19 cellular contexts compared by ENCODE assay signal in genomic region chr6:137230547-137230946, GRCh38. TPM values are rescaled to one million over a fixed set of nuclear protein-coding genes. Genes with fewer than 3 reads are reported as not detected.
DNase-seq lines count a peak whose midpoint lies in the region; ATAC-seq and FAIRE-seq lines count a peak whose summit lies in the region.
"Had no signal": no experiment of that assay in that cellular context is flagged by ENCODE, and none has a peak within 500 bp of the region (broad histone marks: within the 10 kb centered on the region; RNA-seq: fewer than 3 reads in every experiment).

No MANE protein-coding gene starts in this region.

- H3K36me3 Mint-ChIP-seq in T-cell (no peaks in the 10 kb centered on the region), memory B cell (no peaks in the 10 kb centered on the region)

- no peak overlapping the region for H3K4me3 ChIP-seq in BLaER1 treated with 17β-estradiol and CSF1 and Interleukin-3, amounts not matched to agents 10 nM and 100 nM
- H3K4me3 ChIP-seq: breast epithelium, MG63, SJSA1, uterus had no signal

- H3K4me3 Mint-ChIP-seq in T-cell (no peak overlapping the region), memory B cell (no peak overlapping the region)
- H3K4me3 Mint-ChIP-seq: activated T-helper 17 cell treated with anti-CD3 and anti-CD28 coated beads, Interleukin-2, amount 50 U/mL, for 72 hours had no signal

- no peak for ATAC-seq in T-cell (replicated peaks in 1 of 4)
- no peak for ATAC-seq in memory B cell (ENCODE audit: low read depth)
- ATAC-seq: activated T-helper 17 cell treated with anti-CD3 and anti-CD28 coated beads, Interleukin-2, amount 50 U/mL, for 72 hours; esophagus mucosa had no signal

- H3K9ac ChIP-seq in BLaER1 treated with 17β-estradiol and CSF1 and Interleukin-3, amounts not matched to agents 10 nM and 100 nM, result no peak overlapping the region

- DNase-seq in GM19239 (ENCODE audit: insufficient read length, low spot score), result no peak
- DNase-seq in T-cell, result peak in 1 of 34 experiments; percentile 11
- no peak for DNase-seq in memory B cell (ENCODE audit: low spot score in 2 of 2)
- DNase-seq in AG20443 (ENCODE audit: low spot score), result no peak
- no peak for DNase-seq in stimulated activated CD4-positive, alpha-beta T cell treated with anti-CD3 and anti-CD28 coated beads, Interleukin-15, amount 100 ng/mL, for 24 hours
- no peak for DNase-seq in RKO (ENCODE audit: low spot score)
- DNase-seq in GF-D8 (lab: John Stamatoyannopoulos, UW), result no peak
- DNase-seq: MG63; NCI-H2029 treated with DMSO at 0.1 percent for 48 hours; NCI-H510A; stimulated activated CD4-positive, alpha-beta T cell treated with anti-CD3 and anti-CD28 coated beads, Interleukin-2, amount 100 ng/mL, for 48 hours; uterus had no signal

- H3K9me3 Mint-ChIP-seq in T-cell (no peaks in the 10 kb centered on the region), memory B cell (no peaks in the 10 kb centered on the region)
- H3K9me3 Mint-ChIP-seq: activated T-helper 17 cell treated with anti-CD3 and anti-CD28 coated beads, Interleukin-2, amount 50 U/mL, for 72 hours had no signal

- CTCF ChIA-PET in T-cell (lab: Charles Lee), result no interaction called here

- peaks cover 52 to 99% (median 65%) of the 10 kb centered on the region in 10 experiments for H3K4me1 ChIP-seq in BLaER1 treated with 17β-estradiol and CSF1 and Interleukin-3, amounts not matched to agents 10 nM and 100 nM
- H3K4me1 ChIP-seq: uterus had no signal

- peaks cover 54 to 78% (median 70%) of the 10 kb centered on the region in 3 donors for H3K4me1 Mint-ChIP-seq in T-cell
- H3K4me1 Mint-ChIP-seq in memory B cell, result peaks cover 52% of the 10 kb centered on the region

- no peaks in the 10 kb centered on the region for H3K36me3 ChIP-seq in BLaER1 treated with 17β-estradiol and CSF1 and Interleukin-3, amounts not matched to agents 10 nM and 100 nM
- H3K36me3 ChIP-seq: breast epithelium, MG63, SJSA1, uterus had no signal

- peak; percentile 14 for FAIRE-seq in GM19239 (lab: Jason Lieb, UNC)

- peaks cover 0 to 8% (median 0%) of the 10 kb centered on the region in 11 experiments; a peak in 5 of 22 replicates for H3K9me3 ChIP-seq in BLaER1 treated with 17β-estradiol and CSF1 and Interleukin-3, amounts not matched to agents 10 nM and 100 nM (replicated peaks in 1 of 11)
- H3K9me3 ChIP-seq: breast epithelium, MG63, SJSA1, uterus had no signal

- no peaks in the 10 kb centered on the region for H4K20me1 ChIP-seq in BLaER1 treated with 17β-estradiol and CSF1 and Interleukin-3, amounts not matched to agents 10 nM and 100 nM

- POLR2A ChIA-PET in T-cell (lab: Charles Lee), result interaction anchor here in 1 of 2 donors (0.6 kb wide), 1 partner anchor 11 kb away, joined by 3 read pairs; no protein-coding TSS in a partner anchor

- H3K27ac ChIP-seq in BLaER1 treated with 17β-estradiol and CSF1 and Interleukin-3, amounts not matched to agents 10 nM and 100 nM, result peak overlapping the region in 7 of 11 experiments; percentile 6 to 84 (median 49); a peak in 9 of 22 replicates
- H3K27ac ChIP-seq: breast epithelium, SJSA1, uterus had no signal

- H3K27me3 ChIP-seq in BLaER1 treated with 17β-estradiol and CSF1 and Interleukin-3, amounts not matched to agents 10 nM and 100 nM, result no peaks in the 10 kb centered on the region
- H3K27me3 ChIP-seq: breast epithelium, MG63, SJSA1, uterus had no signal

- H3K4me2 ChIP-seq in BLaER1 treated with 17β-estradiol and CSF1 and Interleukin-3, amounts not matched to agents 10 nM and 100 nM, result peak overlapping the region in 8 of 11 experiments; percentile 6 to 94 (median 75); a peak in 14 of 22 replicates

- H3K27me3 Mint-ChIP-seq in T-cell, result no peaks in the 10 kb centered on the region
- H3K27me3 Mint-ChIP-seq in memory B cell, result no peaks in the 10 kb centered on the region
- H3K27me3 Mint-ChIP-seq: activated T-helper 17 cell treated with anti-CD3 and anti-CD28 coated beads, Interleukin-2, amount 50 U/mL, for 72 hours had no signal

- H3K27ac Mint-ChIP-seq in T-cell (peak overlapping the region; percentile 31 to 69), memory B cell (peak overlapping the region; percentile 67)
- H3K27ac Mint-ChIP-seq: activated T-helper 17 cell treated with anti-CD3 and anti-CD28 coated beads, Interleukin-2, amount 50 U/mL, for 72 hours had no signal

RNA-seq across cellular contexts. Expression of gene IFNGR1, which starts 11.4 kb away (rescaled TPM):
- 10 to 100 TPM; 23.6 to 42.4 (median 28.5) TPM for total RNA-seq in T-cell

RNA-seq across cellular contexts. Expression of gene IL22RA2, which starts 57.1 kb away (rescaled TPM):
- not detected for total RNA-seq in T-cell
- total RNA-seq: activated T-helper 17 cell treated with anti-CD3 and anti-CD28 coated beads, Interleukin-2, amount 50 U/mL, for 72 hours; esophagus mucosa; OCI-LY7; osteocyte; SJSA1; uterus had no signal
